ENCODE assay signal across 28 cellular contexts in genomic region chr1:21863981-21864380, GRCh38. TPM values are rescaled to one million over a fixed set of nuclear protein-coding genes. Genes with fewer than 3 reads are reported as not detected.
"Had no signal": no experiment of that assay in that cellular context is flagged by ENCODE, and none has a peak within 500 bp of the region (broad histone marks: within the 10 kb centered on the region; RNA-seq: fewer than 3 reads in every experiment).

No MANE protein-coding gene starts in this region.

- H3K27me3 Mint-ChIP-seq: activated CD4-positive, alpha-beta T cell treated with anti-CD3 and anti-CD28 coated beads, Interleukin-2, amount 10 ng/mL, durations not matched to agents 7 days and 5 days; activated naive CD4-positive, alpha-beta T cell treated with anti-CD3 and anti-CD28 coated beads, Interleukin-2, amount 50 U/mL, for 24 hours; dendritic cell treated with granulocyte-macrophage colony-stimulating factor and Interleukin-4, amounts not matched to agents 40 ng/mL and 50 ng/mL, for 4 days; stimulated activated naive CD8-positive, alpha-beta T cell treated with anti-CD3 and anti-CD28 coated beads, Interleukin-15, Interleukin-2, amounts not matched to agents 100 ng/mL and 50 ng/mL, for 24 hours had no signal

- H2AFZ ChIP-seq: parathyroid adenoma had no signal

- H3K9ac ChIP-seq: parathyroid adenoma had no signal

- FAIRE-seq: endometrium, islet of Langerhans, TTC549, urothelium cell line had no signal

- H3K36me3 Mint-ChIP-seq: T-cell had no signal

- H3K4me1 Mint-ChIP-seq: activated CD4-positive, alpha-beta T cell treated with anti-CD3 and anti-CD28 coated beads, Interleukin-2, amount 10 ng/mL, durations not matched to agents 7 days and 5 days; activated naive CD4-positive, alpha-beta T cell treated with anti-CD3 and anti-CD28 coated beads, Interleukin-2, amount 50 U/mL, for 24 hours; T-cell had no signal

- DNase-seq: activated CD4-positive, alpha-beta T cell treated with anti-CD3 and anti-CD28 coated beads, Interleukin-2, amount 10 ng/mL, durations not matched to agents 7 days and 5 days; activated CD4-positive, CD25-positive, alpha-beta regulatory T cell treated with anti-CD3 and anti-CD28 coated beads, Interleukin-2, amount 50 U/mL, for 72 hours; activated CD8-positive, alpha-beta T cell treated with anti-CD3 and anti-CD28 coated beads, Interleukin-2, amount 10 ng/mL, durations not matched to agents 7 days and 5 days; activated gamma-delta T cell treated with Interleukin-2 at 50 U/mL for 16 hours; caudate nucleus; effector CD4-positive, alpha-beta T cell; foreskin melanocyte; glutamatergic neuron; hippocampal formation; nucleus accumbens; stimulated activated CD4-positive, alpha-beta T cell treated with anti-CD3 and anti-CD28 coated beads, Interleukin-4, amount 100 ng/mL, for 24 hours; T-cell; WERI-Rb-1 had no signal

- H3K9me3 ChIP-seq: suprapubic skin, tibial nerve had no signal

- H3K27me3 ChIP-seq: suprapubic skin, tibial nerve had no signal

- H3K27ac Mint-ChIP-seq: activated CD4-positive, alpha-beta T cell treated with anti-CD3 and anti-CD28 coated beads, Interleukin-2, amount 10 ng/mL, durations not matched to agents 7 days and 5 days; activated CD8-positive, alpha-beta T cell treated with anti-CD3 and anti-CD28 coated beads, Interleukin-2, amount 10 ng/mL, durations not matched to agents 7 days and 5 days; activated naive CD4-positive, alpha-beta T cell treated with anti-CD3 and anti-CD28 coated beads, Interleukin-2, amount 50 U/mL, for 24 hours; brain; dendritic cell treated with granulocyte-macrophage colony-stimulating factor and Interleukin-4, amounts not matched to agents 40 ng/mL and 50 ng/mL, for 4 days; mesothelial cell of epicardium; nephron; stimulated activated naive CD8-positive, alpha-beta T cell treated with anti-CD3 and anti-CD28 coated beads, Interleukin-15, Interleukin-2, amounts not matched to agents 100 ng/mL and 50 ng/mL, for 24 hours; T-cell; T-helper 2 cell treated with Interferon-gamma antibody and Interleukin-4, amounts not matched to agents 5 μg/mL and 100 μg/mL, for 36 hours had no signal

- H3K4me3 Mint-ChIP-seq: activated CD4-positive, alpha-beta T cell treated with anti-CD3 and anti-CD28 coated beads, Interleukin-2, amount 10 ng/mL, durations not matched to agents 7 days and 5 days; activated CD8-positive, alpha-beta T cell treated with anti-CD3 and anti-CD28 coated beads, Interleukin-2, amount 10 ng/mL, durations not matched to agents 7 days and 5 days; activated naive CD4-positive, alpha-beta T cell treated with anti-CD3 and anti-CD28 coated beads, Interleukin-2, amount 50 U/mL, for 24 hours; brain; dendritic cell treated with granulocyte-macrophage colony-stimulating factor and Interleukin-4, amounts not matched to agents 40 ng/mL and 50 ng/mL, for 4 days; mesothelial cell of epicardium; nephron; stimulated activated naive CD8-positive, alpha-beta T cell treated with anti-CD3 and anti-CD28 coated beads, Interleukin-15, Interleukin-2, amounts not matched to agents 100 ng/mL and 50 ng/mL, for 24 hours; T-cell; T-helper 2 cell treated with Interferon-gamma antibody and Interleukin-4, amounts not matched to agents 5 μg/mL and 100 μg/mL, for 36 hours had no signal

- H3K9me3 Mint-ChIP-seq: activated CD4-positive, alpha-beta T cell treated with anti-CD3 and anti-CD28 coated beads, Interleukin-2, amount 10 ng/mL, durations not matched to agents 7 days and 5 days; activated naive CD4-positive, alpha-beta T cell treated with anti-CD3 and anti-CD28 coated beads, Interleukin-2, amount 50 U/mL, for 24 hours; dendritic cell treated with granulocyte-macrophage colony-stimulating factor and Interleukin-4, amounts not matched to agents 40 ng/mL and 50 ng/mL, for 4 days; mesothelial cell of epicardium; nephron; stimulated activated naive CD8-positive, alpha-beta T cell treated with anti-CD3 and anti-CD28 coated beads, Interleukin-15, Interleukin-2, amounts not matched to agents 100 ng/mL and 50 ng/mL, for 24 hours; T-cell; T-helper 2 cell treated with Interferon-gamma antibody and Interleukin-4, amounts not matched to agents 5 μg/mL and 100 μg/mL, for 36 hours had no signal

- ATAC-seq: activated CD8-positive, alpha-beta T cell treated with anti-CD3 and anti-CD28 coated beads, Interleukin-2, amount 10 ng/mL, durations not matched to agents 7 days and 5 days; T-cell had no signal

- H3K4me1 ChIP-seq: parathyroid adenoma, suprapubic skin had no signal

- H3K4me3 ChIP-seq: suprapubic skin, tibial nerve had no signal

- H3K27ac ChIP-seq: parathyroid adenoma, suprapubic skin, WERI-Rb-1 had no signal

- H3K79me2 ChIP-seq: parathyroid adenoma had no signal

RNA-seq across cellular contexts. Expression of gene LDLRAD2, which starts 51.9 kb away (rescaled TPM):
- total RNA-seq: activated CD4-positive, alpha-beta T cell treated with anti-CD3 and anti-CD28 coated beads, Interleukin-2, amount 10 ng/mL, durations not matched to agents 7 days and 5 days; activated CD8-positive, alpha-beta T cell treated with anti-CD3 and anti-CD28 coated beads, Interleukin-2, amount 10 ng/mL, durations not matched to agents 7 days and 5 days; lung microvascular endothelial cell had no signal
